In genomic region chr2:43228341-43228751, GRCh38 we compare ENCODE assay signal across 9 cellular contexts. TPM values are rescaled to one million over a fixed set of nuclear protein-coding genes. Genes with fewer than 3 reads are reported as not detected.
DNase-seq lines count a peak whose midpoint lies in the region; ATAC-seq, FAIRE-seq and TF ChIP-seq lines count a peak whose summit lies in the region.
"Had no signal": no experiment of that assay in that cellular context is flagged by ENCODE, and none has a peak within 500 bp of the region (broad histone marks: within the 10 kb centered on the region; RNA-seq: fewer than 3 reads in every experiment).

No MANE protein-coding gene starts in this region.

- H3K4me1 ChIP-seq in astrocyte (ENCODE audit: insufficient read depth, low read length) (peaks cover 20% of the 10 kb centered on the region), upper lobe of left lung (peaks cover 21 to 46% (median 26%) of the 10 kb centered on the region in 4 donors)

- peak overlapping the region; percentile 65 for H3K27ac Mint-ChIP-seq in activated naive CD4-positive, alpha-beta T cell treated with anti-CD3 and anti-CD28 coated beads, Interleukin-2, amount 10 ng/mL, durations not matched to agents 7 days and 5 days
- H3K27ac Mint-ChIP-seq in astrocyte (ENCODE audit: unreplicated experiment) (no peak overlapping the region), memory B cell (peak overlapping the region; percentile 95)

- no peak for ATAC-seq in memory B cell (ENCODE audit: low read depth)
- ATAC-seq in upper lobe of left lung (ENCODE audit: low FRiP score in 2 of 2) = no peak

- H4K20me1 ChIP-seq in astrocyte (ENCODE audit: insufficient read depth, low read length) = peaks cover 16% of the 10 kb centered on the region

- TF ChIP-seq POLR2A in upper lobe of left lung (IDR thresholded peaks at IDR 0.05) = no peak

- H3K4me1 Mint-ChIP-seq in activated naive CD4-positive, alpha-beta T cell treated with anti-CD3 and anti-CD28 coated beads, Interleukin-2, amount 10 ng/mL, durations not matched to agents 7 days and 5 days = peaks cover 27% of the 10 kb centered on the region
- H3K4me1 Mint-ChIP-seq in astrocyte (ENCODE audit: low read depth, unreplicated experiment) (peaks cover 16% of the 10 kb centered on the region), memory B cell (peaks cover 28% of the 10 kb centered on the region)

- no peak overlapping the region for H3K4me3 ChIP-seq in astrocyte (ENCODE audit: insufficient read depth, low read depth, low read length)
- H3K4me3 ChIP-seq in upper lobe of left lung = peak overlapping the region in 2 of 4 donors; percentile 72 to 85
- H3K4me3 ChIP-seq: SK-N-MC had no signal

- peaks cover 35% of the 10 kb centered on the region for H3K79me2 ChIP-seq in astrocyte (ENCODE audit: insufficient read depth, low read length)

- H3K9ac ChIP-seq in astrocyte (ENCODE audit: low read length) = no peak overlapping the region

- H3K36me3 Mint-ChIP-seq in activated naive CD4-positive, alpha-beta T cell treated with anti-CD3 and anti-CD28 coated beads, Interleukin-2, amount 10 ng/mL, durations not matched to agents 7 days and 5 days = peaks cover 28% of the 10 kb centered on the region
- H3K36me3 Mint-ChIP-seq in astrocyte (ENCODE audit: low read depth, unreplicated experiment) (peaks cover 8% of the 10 kb centered on the region), memory B cell (peaks cover 19% of the 10 kb centered on the region)

- H3K9me3 Mint-ChIP-seq in activated naive CD4-positive, alpha-beta T cell treated with anti-CD3 and anti-CD28 coated beads, Interleukin-2, amount 10 ng/mL, durations not matched to agents 7 days and 5 days = no peaks in the 10 kb centered on the region
- H3K9me3 Mint-ChIP-seq in astrocyte (ENCODE audit: unreplicated experiment) (no peaks in the 10 kb centered on the region), memory B cell (no peaks in the 10 kb centered on the region)

- H3K27me3 Mint-ChIP-seq in activated naive CD4-positive, alpha-beta T cell treated with anti-CD3 and anti-CD28 coated beads, Interleukin-2, amount 10 ng/mL, durations not matched to agents 7 days and 5 days = peaks cover 8% of the 10 kb centered on the region
- H3K27me3 Mint-ChIP-seq in astrocyte (ENCODE audit: low read depth, unreplicated experiment) (no peaks in the 10 kb centered on the region), memory B cell (no peaks in the 10 kb centered on the region)

- CTCF ChIA-PET in activated naive CD4-positive, alpha-beta T cell treated with anti-CD3 and anti-CD28 coated beads, Interleukin-2, amount 10 ng/mL, durations not matched to agents 7 days and 5 days (lab: Charles Lee) = interaction anchor here (0.8 to 14.2 kb wide), 40 partner anchors 8 to 400 kb away, joined by 3 to 460 read pairs (median 6); no protein-coding TSS in a partner anchor

- peak overlapping the region; percentile 87 for H3K4me3 Mint-ChIP-seq in activated naive CD4-positive, alpha-beta T cell treated with anti-CD3 and anti-CD28 coated beads, Interleukin-2, amount 10 ng/mL, durations not matched to agents 7 days and 5 days
- H3K4me3 Mint-ChIP-seq in astrocyte (ENCODE audit: unreplicated experiment) = peak overlapping the region; percentile 80
- H3K4me3 Mint-ChIP-seq in memory B cell = peak overlapping the region; percentile 93

- TF ChIP-seq EP300 in upper lobe of left lung (IDR thresholded peaks at IDR 0.05) = no peak

- H2AFZ ChIP-seq in astrocyte (ENCODE audit: low read depth, low read length) = no peak overlapping the region

- no peak overlapping the region for H3K27ac ChIP-seq in astrocyte (ENCODE audit: low read depth, low read length)
- H3K27ac ChIP-seq in upper lobe of left lung = peak overlapping the region; percentile 99 to 100 (median 99)
- H3K27ac ChIP-seq: SK-N-MC had no signal

- FAIRE-seq in astrocyte (lab: Jason Lieb, UNC) = no peak
- FAIRE-seq in D721Med (lab: Jason Lieb, UNC) = no peak

- H3K9me3 ChIP-seq in astrocyte (ENCODE audit: insufficient read depth, low read depth, low read length) (no peaks in the 10 kb centered on the region), upper lobe of left lung (no peaks in the 10 kb centered on the region)

- TF ChIP-seq CTCF in astrocyte (IDR thresholded peaks at IDR 0.05; ENCODE audit: insufficient read depth, low read depth, low read length) (no peak), upper lobe of left lung (IDR thresholded peaks at IDR 0.05) (no peak), D721Med (IDR thresholded peaks at IDR 0.05; ENCODE audit: insufficient read depth, missing control alignments) (no peak)

- 36 to 38% methylated on average over 2 of the region's 2 CpGs for WGBS in upper lobe of left lung, 2 donors

- peaks cover 4% of the 10 kb centered on the region for H3K36me3 ChIP-seq in astrocyte (ENCODE audit: insufficient read depth, low read length)
- peaks cover 5 to 31% (median 21%) of the 10 kb centered on the region in 4 donors for H3K36me3 ChIP-seq in upper lobe of left lung

- no peak for DNase-seq in activated naive CD4-positive, alpha-beta T cell treated with anti-CD3 and anti-CD28 coated beads, Interleukin-2, amount 10 ng/mL, durations not matched to agents 7 days and 5 days
- DNase-seq in activated naive CD4-positive, alpha-beta T cell treated with Interleukin-2 at 50 U/mL for 16 hours = no peak
- DNase-seq in astrocyte (ENCODE audit: low read depth) (no peak), memory B cell (ENCODE audit: low spot score in 2 of 2) (no peak), upper lobe of left lung (no peak), epidermal melanocyte (ENCODE audit: insufficient read length, low spot score) (no peak), D721Med (ENCODE audit: insufficient read length, low spot score) (no peak), HPDE6-E6E7 (ENCODE audit: extremely low spot score) (no peak)

- peak overlapping the region; percentile 93 for H3K4me2 ChIP-seq in astrocyte (ENCODE audit: low read length)

- H3K27me3 ChIP-seq in astrocyte (ENCODE audit: insufficient read depth, low read length) = no peaks in the 10 kb centered on the region
- H3K27me3 ChIP-seq in upper lobe of left lung = peaks cover 0 to 3% (median 0%) of the 10 kb centered on the region in 4 donors

RNA-seq across cellular contexts. Expression of gene ZFP36L2, which starts 1.9 kb away (rescaled TPM):
- total RNA-seq in astrocyte = 44.5 and 49.5 TPM in 2 replicates
- 100 to 1,000 TPM in 4 of 6 donors, 10 to 100 TPM in 2; 65.4 to 180 (median 127) TPM for total RNA-seq in upper lobe of left lung
